Comparison of ENCODE assay signal across 1 cellular context in the genomic region with DNA sequence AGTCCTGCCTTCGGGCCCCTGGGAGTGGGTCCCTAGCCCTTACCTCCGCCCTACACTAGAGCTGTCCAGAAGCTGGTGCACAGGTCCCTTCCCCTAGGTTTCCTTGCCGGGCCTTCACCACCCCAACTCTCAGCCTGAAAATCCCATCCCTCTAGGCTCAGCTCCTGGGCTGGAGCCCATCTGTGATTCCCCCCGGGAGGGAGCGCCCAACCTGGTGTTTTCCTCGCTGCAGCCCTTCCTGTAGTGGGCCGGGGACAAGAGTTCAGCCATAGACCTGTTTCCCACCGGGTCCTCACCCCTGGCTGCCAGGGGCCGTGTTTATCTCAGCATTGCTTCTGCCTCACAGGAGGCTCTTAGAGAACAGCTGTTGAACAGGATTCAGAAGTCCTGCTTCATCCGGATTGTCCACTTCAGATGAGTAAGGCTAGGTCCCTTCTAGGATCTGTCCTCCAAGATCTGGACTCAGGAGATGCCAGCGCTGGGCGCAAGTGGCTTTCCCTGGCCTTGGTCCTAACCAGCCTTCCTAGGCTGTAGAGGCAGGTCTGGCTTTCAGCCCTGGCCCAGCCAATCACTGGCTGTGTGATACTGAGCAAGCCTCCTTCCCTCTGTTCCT.
TF ChIP-seq lines count a peak whose summit lies in the region.

No MANE protein-coding gene starts in this region.

TF ChIP-seq in GM12878, 131 proteins besides CTCF, POLR2A, EP300 and RAD21:
- TF ChIP-seq CHD2 (IDR thresholded peaks at IDR 0.05; ENCODE audit: borderline replicate concordance, low read depth, low read length) (no peak), KLF5 (IDR thresholded peaks at IDR 0.05; ENCODE audit: partially characterized antibody) (no peak), ZNF592 (IDR thresholded peaks at IDR 0.05) (no peak), PAX5 (IDR thresholded peaks at IDR 0.05; ENCODE audit: borderline replicate concordance, low read depth, low read length) (no peak), ATF7 (IDR thresholded peaks at IDR 0.05; ENCODE audit: low read depth) (no peak), KDM1A (IDR thresholded peaks at IDR 0.05; ENCODE audit: borderline replicate concordance) (no peak), NR2C2 (IDR thresholded peaks at IDR 0.05; ENCODE audit: borderline replicate concordance, control insufficient read depth, insufficient read length, low read depth) (no peak), ZBTB11 (CRISPR knock-in tag; IDR thresholded peaks at IDR 0.05) (no peak), ASH2L (IDR thresholded peaks at IDR 0.05; ENCODE audit: borderline replicate concordance, low read depth) (no peak), ZNF207 (IDR thresholded peaks at IDR 0.05; ENCODE audit: borderline replicate concordance) (no peak)
